Comparison of ENCODE assay signal across 1 cellular context in genomic region chr1:56438901-56439551, GRCh38.
TF ChIP-seq lines count a peak whose summit lies in the region.

No MANE protein-coding gene starts in this region.

TF ChIP-seq in H1, 55 proteins besides CTCF, POLR2A, EP300 and RAD21 (continued from another document):
- TF ChIP-seq EZH2 (IDR thresholded peaks at IDR 0.05; ENCODE audit: low read depth, low read length, severe bottlenecking) (no peak), GTF2F1 (IDR thresholded peaks at IDR 0.05; ENCODE audit: borderline replicate concordance, low read depth, low read length) (no peak), POU5F1 (IDR thresholded peaks at IDR 0.05; ENCODE audit: low read depth, low read length) (no peak), FOSL1 (IDR thresholded peaks at IDR 0.05; ENCODE audit: insufficient read depth, low read depth, low read length) (no peak), KDM5A (IDR thresholded peaks at IDR 0.05; ENCODE audit: low read length) (no peak), BRCA1 (IDR thresholded peaks at IDR 0.05; ENCODE audit: low read depth, low read length) (no peak), RFX5 (IDR thresholded peaks at IDR 0.05; ENCODE audit: borderline replicate concordance, low read depth, low read length) (no peak), USF2 (IDR thresholded peaks at IDR 0.05; ENCODE audit: low read length) (no peak), SP1 (IDR thresholded peaks at IDR 0.05; ENCODE audit: low read depth, low read length) (no peak), BACH1 (IDR thresholded peaks at IDR 0.05; ENCODE audit: low read length) (no peak), CTBP2 (IDR thresholded peaks at IDR 0.05; ENCODE audit: borderline replicate concordance, insufficient read depth, insufficient read length, low read length) (no peak), MAX (IDR thresholded peaks at IDR 0.05) (no peak), HDAC2 (IDR thresholded peaks at IDR 0.05; ENCODE audit: borderline replicate concordance in 1 of 2, low read depth in 2 of 2, low read length in 2 of 2) (no peak), JUN (IDR thresholded peaks at IDR 0.05; ENCODE audit: low read depth, low read length) (no peak), MAFK (IDR thresholded peaks at IDR 0.05; ENCODE audit: low read depth, low read length) (no peak), RNF2 (IDR thresholded peaks at IDR 0.05; ENCODE audit: borderline replicate concordance, low read depth, low read length, missing control alignments, poor library complexity, severe bottlenecking) (no peak)
